In the genomic region with DNA sequence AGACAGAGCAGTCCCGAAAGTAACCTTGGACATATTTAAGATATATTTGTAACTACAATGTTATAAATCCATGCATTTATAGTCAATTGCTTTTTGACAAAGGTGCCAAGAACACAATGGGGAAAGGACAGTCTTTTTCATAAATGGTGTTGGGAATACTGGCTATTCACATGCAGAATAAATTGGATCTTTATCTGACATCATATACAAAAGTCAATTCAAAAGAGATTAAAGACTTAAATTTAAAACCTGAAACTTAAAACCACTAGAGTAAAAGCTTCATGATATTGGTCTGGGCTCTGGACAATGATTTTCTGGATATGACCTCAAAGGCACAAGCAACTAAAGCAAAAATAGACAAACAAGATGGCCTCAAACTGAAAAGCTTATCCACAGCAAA, we compare ENCODE assay signal across 3 cellular contexts.
"Had no signal": no experiment of that assay in that cellular context is flagged by ENCODE, and none has a peak within 500 bp of the region (broad histone marks: within the 10 kb centered on the region; RNA-seq: fewer than 3 reads in every experiment).

No MANE protein-coding gene starts in this region.

- ATAC-seq: GM12878 had no signal

- H3K4me3 ChIP-seq: GM12878 had no signal

- DNase-seq: GDM1, GF-D8 had no signal
